In genomic region chr15:66760968-66761722, GRCh38 we compare ENCODE assay signal across 11 cellular contexts. TPM values are rescaled to one million over a fixed set of nuclear protein-coding genes. Genes with fewer than 3 reads are reported as not detected.
DNase-seq lines count a peak whose midpoint lies in the region; ATAC-seq and TF ChIP-seq lines count a peak whose summit lies in the region.
"Had no signal": no experiment of that assay in that cellular context is flagged by ENCODE, and none has a peak within 500 bp of the region (broad histone marks: within the 10 kb centered on the region; RNA-seq: fewer than 3 reads in every experiment).

No MANE protein-coding gene starts in this region.

- ATAC-seq in esophagus mucosa (peak; percentile 20), omental fat pad (ENCODE audit: low FRiP score) (peak; percentile 23)

- H3K4me1 ChIP-seq in A673 (ENCODE audit: insufficient read depth, low read length, poor library complexity, severe bottlenecking) = peaks cover 60% of the 10 kb centered on the region

- no peak for TF ChIP-seq CTCF in A673 (conservative IDR thresholded peaks at IDR 0.05; ENCODE audit: low read depth, low read length)
- no peak for TF ChIP-seq CTCF in omental fat pad (IDR thresholded peaks at IDR 0.05)

- CTCF ChIA-PET in A673 (lab: Charles Lee) = no interaction called here

- no peaks in the 10 kb centered on the region for H3K36me3 ChIP-seq in A673 (ENCODE audit: insufficient read depth, low read length, poor library complexity, severe bottlenecking)

- intact Hi-C loops in A673 (cut with micrococcal nuclease; ENCODE audit: unreplicated experiment) = no loop called here

- POLR2A ChIA-PET in A673 (lab: Charles Lee; ENCODE audit: low non-redundant PET) = no interaction called here

- H3K4me3 ChIP-seq in A673 (ENCODE audit: low read depth, low read length, poor library complexity, severe bottlenecking) = no peak overlapping the region

- no peaks in the 10 kb centered on the region for H3K9me3 ChIP-seq in A673 (ENCODE audit: low read depth, low read length, poor library complexity, severe bottlenecking)

- DNase-seq in A673 (ENCODE audit: low spot score) = no peak
- peak; percentile 31 for DNase-seq in M059J (ENCODE audit: low read depth)
- no peak for DNase-seq in omental fat pad (ENCODE audit: low spot score)
- DNase-seq in inferior parietal cortex (ENCODE audit: extremely low spot score) = no peak
- no peak for DNase-seq in COLO829 (ENCODE audit: low spot score)
- no peak for DNase-seq in SW480 (ENCODE audit: low spot score)
- no peak for DNase-seq in stimulated activated CD4-positive, alpha-beta T cell treated with anti-CD3 and anti-CD28 coated beads, Interleukin-4, amount 100 ng/mL, for 24 hours
- DNase-seq: activated CD8-positive, alpha-beta memory T cell treated with anti-CD3 and anti-CD28 coated beads, Interleukin-2, amount 50 U/mL, for 4 hours; NCI-H510A; nucleus accumbens had no signal

- H3K27me3 ChIP-seq in A673 (replicated peaks; ENCODE audit: insufficient read depth, low read depth, low read length, poor library complexity) = no peaks in the 10 kb centered on the region

- BruUV-seq in A673 (replicated peaks; lab: Mats Ljungman, UMichigan) = no TSS peak

- H3K27ac ChIP-seq in A673 (ENCODE audit: low read depth, low read length, poor library complexity, severe bottlenecking) = peak overlapping the region; percentile 33

RNA-seq across cellular contexts. Expression of gene SMAD6, which starts 59.1 kb away (rescaled TPM):
- total RNA-seq in A673 (2021) (50.1 and 63.9 TPM in 2 replicates), esophagus mucosa (1.2 TPM), omental fat pad (10 to 100 TPM; 15.6 to 44.9 (median 23.8) TPM)
- total RNA-seq in M059J (2014; rRNA removed; shearing (Covaris generic)) = 8.0 and 12.7 TPM in 2 replicates
